ENCODE assay signal across 11 cellular contexts in genomic region chr19:48596679-48597465, GRCh38. TPM values are rescaled to one million over a fixed set of nuclear protein-coding genes. Genes with fewer than 3 reads are reported as not detected.
DNase-seq lines count a peak whose midpoint lies in the region; ATAC-seq, FAIRE-seq and TF ChIP-seq lines count a peak whose summit lies in the region.
"Had no signal": no experiment of that assay in that cellular context is flagged by ENCODE, and none has a peak within 500 bp of the region (broad histone marks: within the 10 kb centered on the region; RNA-seq: fewer than 3 reads in every experiment).

No MANE protein-coding gene starts in this region.

- no TSS peak for BruUV-seq in HepG2 (replicated peaks; lab: Mats Ljungman, UMichigan)

- CTCF ChIA-PET in HepG2 (lab: Yijun Ruan, JAX; ENCODE audit: low intra/inter-chr PET ratio, low total read pairs), result no interaction called here

- no peaks in the 10 kb centered on the region for H4K20me1 ChIP-seq in HepG2 (ENCODE audit: insufficient read depth, low read length)

- H3K4me3 ChIP-seq in HepG2 (replicated peaks in 1 of 3; ENCODE audit: insufficient read depth in 1 of 3, low read depth in 2 of 3, low read length in 3 of 3) (no peak overlapping the region), right lobe of liver (no peak overlapping the region), left ventricle myocardium inferior (no peak overlapping the region)
- H3K4me3 ChIP-seq: tibial nerve had no signal

- no peaks in the 10 kb centered on the region for H3K36me3 ChIP-seq in HepG2 (replicated peaks in 1 of 2; ENCODE audit: control insufficient read depth in 1 of 2, insufficient read depth in 2 of 2, low read length in 2 of 2)
- no peaks in the 10 kb centered on the region for H3K36me3 ChIP-seq in right lobe of liver
- H3K36me3 ChIP-seq in left ventricle myocardium inferior, result no peaks in the 10 kb centered on the region
- H3K36me3 ChIP-seq: tibial nerve had no signal

- no peak overlapping the region for H3K4me2 ChIP-seq in HepG2 (ENCODE audit: low read depth, low read length)

- no peaks in the 10 kb centered on the region for H3K36me3 Mint-ChIP-seq in activated naive CD8-positive, alpha-beta T cell treated with anti-CD3 and anti-CD28 coated beads, Interleukin-2, amount 50 U/mL, for 24 hours (ENCODE audit: low read depth)

- H3K9ac ChIP-seq in HepG2 (ENCODE audit: insufficient read depth, low read depth, low read length), result no peak overlapping the region

- peak overlapping the region; percentile 71 for H3K27ac Mint-ChIP-seq in activated naive CD8-positive, alpha-beta T cell treated with anti-CD3 and anti-CD28 coated beads, Interleukin-2, amount 50 U/mL, for 24 hours

- POLR2A ChIA-PET in HepG2 (lab: Yijun Ruan, JAX), result no interaction called here

- H3K9me3 ChIP-seq in HepG2 (ENCODE audit: low read length) (no peaks in the 10 kb centered on the region), right lobe of liver (no peaks in the 10 kb centered on the region), left ventricle myocardium inferior (replicated peaks) (no peaks in the 10 kb centered on the region)
- H3K9me3 ChIP-seq: tibial nerve had no signal

- H3K27me3 ChIP-seq in HepG2 (ENCODE audit: control insufficient read depth in 1 of 2, insufficient read depth in 2 of 2, low read length in 2 of 2) (peaks cover 0 to 12% of the 10 kb centered on the region in 2 experiments; a peak in 3 of 5 replicates), right lobe of liver (no peaks in the 10 kb centered on the region), left ventricle myocardium inferior (ENCODE audit: low read depth) (peaks cover 35% of the 10 kb centered on the region)

- H3K79me2 ChIP-seq in HepG2 (ENCODE audit: insufficient read depth, low read length), result no peaks in the 10 kb centered on the region

- no peaks in the 10 kb centered on the region for H3K9me3 Mint-ChIP-seq in activated naive CD8-positive, alpha-beta T cell treated with anti-CD3 and anti-CD28 coated beads, Interleukin-2, amount 50 U/mL, for 24 hours

- FAIRE-seq in HepG2 (lab: Jason Lieb, UNC), result no peak
- FAIRE-seq: keratinocyte had no signal

- in situ Hi-C loops in HepG2 (cut with HindIII; ENCODE audit: extremely low pct_ligation_motif_present, low pct_unique_long_range_greater_than_20kb), result no loop called here

- H3K4me1 ChIP-seq in HepG2 (ENCODE audit: insufficient read depth, low read length) (peaks cover 15% of the 10 kb centered on the region; the same call in 1 of the 2 replicates), right lobe of liver (no peaks in the 10 kb centered on the region), left ventricle myocardium inferior (no peaks in the 10 kb centered on the region)
- H3K4me1 ChIP-seq: tibial nerve had no signal

- peak overlapping the region; percentile 62 for H3K4me3 Mint-ChIP-seq in activated naive CD8-positive, alpha-beta T cell treated with anti-CD3 and anti-CD28 coated beads, Interleukin-2, amount 50 U/mL, for 24 hours

- no peaks in the 10 kb centered on the region for H3K27me3 Mint-ChIP-seq in activated naive CD8-positive, alpha-beta T cell treated with anti-CD3 and anti-CD28 coated beads, Interleukin-2, amount 50 U/mL, for 24 hours

- intact Hi-C loops in HepG2 (cut with micrococcal nuclease; ENCODE audit: unreplicated experiment), result no loop called here
- intact Hi-C loops in right lobe of liver (cut with DNase I), result loop anchor here in 1 of 2 donors (10.0 kb wide), 1 partner anchor 102 kb away; no protein-coding TSS in a partner anchor
- intact Hi-C loops in left ventricle myocardium inferior (cut with micrococcal nuclease), result no loop called here

- H3K27ac ChIP-seq in HepG2 (ENCODE audit: extremely low read length, insufficient read depth, low read length) (no peak overlapping the region), right lobe of liver (no peak overlapping the region), left ventricle myocardium inferior (replicated peaks) (no peak overlapping the region)
- H3K27ac ChIP-seq: tibial nerve had no signal

- no peak for TF ChIP-seq RAD21 in HepG2 (CRISPR knock-in tag; IDR thresholded peaks at IDR 0.05)

- TF ChIP-seq CTCF in HepG2 (CRISPR knock-in tag; IDR thresholded peaks at IDR 0.05) (no peak), right lobe of liver (IDR thresholded peaks at IDR 0.05) (no peak), omental fat pad (IDR thresholded peaks at IDR 0.05) (no peak), left ventricle myocardium inferior (IDR thresholded peaks at IDR 0.05; ENCODE audit: borderline replicate concordance) (no peak)

- TF ChIP-seq POLR2A in HepG2 (IDR thresholded peaks at IDR 0.05; ENCODE audit: insufficient read depth in 1 of 2, low read depth in 2 of 2, low read length in 2 of 2), result no peak
- TF ChIP-seq POLR2A in right lobe of liver (IDR thresholded peaks at IDR 0.05), result no peak

- TF ChIP-seq EP300 in HepG2 (IDR thresholded peaks at IDR 0.05; ENCODE audit: low read depth in 2 of 2, low read length in 2 of 2), result no peak
- TF ChIP-seq EP300 in HepG2 (CRISPR knock-in tag; IDR thresholded peaks at IDR 0.05; ENCODE audit: borderline replicate concordance), result no peak

- no peak overlapping the region for H2AFZ ChIP-seq in HepG2 (ENCODE audit: low read length)

- no peak for DNase-seq in HepG2 (ENCODE audit: low spot score)
- no peak for DNase-seq in right lobe of liver
- DNase-seq in T-helper 9 cell, result peak; percentile 38
- peak; percentile 22 for DNase-seq in activated naive CD8-positive, alpha-beta T cell treated with anti-CD3 and anti-CD28 coated beads, Interleukin-2, amount 50 U/mL, for 24 hours
- DNase-seq in stimulated activated naive CD8-positive, alpha-beta T cell treated with anti-CD3 and anti-CD28 coated beads, Interleukin-15, Interleukin-2, amounts not matched to agents 100 U/mL and 50 U/mL, for 24 hours, result peak; percentile 21
- DNase-seq in omental fat pad (ENCODE audit: low spot score), result no peak
- DNase-seq in left ventricle myocardium inferior, result no peak
- no peak for DNase-seq in GOT3 (lab: John Stamatoyannopoulos, UW)
- DNase-seq: NCI-H1105 had no signal

- WGBS in HepG2 (ENCODE audit: low lambda C conversion rate), result 44% methylated on average over 20 of the region's 39 CpGs
- WGBS in right lobe of liver (ENCODE audit: insufficient coverage, low coverage, low lambda C conversion rate, missing lambda C conversion rate), result 65% methylated on average over 18 of the region's 39 CpGs

- no peak for ATAC-seq in HepG2
- ATAC-seq in right lobe of liver, result no peak
- ATAC-seq in activated naive CD8-positive, alpha-beta T cell treated with anti-CD3 and anti-CD28 coated beads, Interleukin-2, amount 50 U/mL, for 24 hours, result peak; percentile 44
- ATAC-seq in stimulated activated naive CD8-positive, alpha-beta T cell treated with anti-CD3 and anti-CD28 coated beads, Interleukin-15, Interleukin-2, amounts not matched to agents 100 U/mL and 50 U/mL, for 24 hours, result peak; percentile 32
- ATAC-seq in omental fat pad (ENCODE audit: low FRiP score), result no peak

- H3K4me1 Mint-ChIP-seq in activated naive CD8-positive, alpha-beta T cell treated with anti-CD3 and anti-CD28 coated beads, Interleukin-2, amount 50 U/mL, for 24 hours, result no peaks in the 10 kb centered on the region

RNA-seq across cellular contexts. Expression of gene SPACA4, which starts 9.7 kb away (rescaled TPM):
- total RNA-seq in HepG2 (2016; rRNA removed; fragmentation: Illumina TruSeq; extraction: Trizol), result not detected in 2 replicates
- not detected in 2 replicates for total RNA-seq in HepG2 (2016; cell fraction: cytosol; rRNA removed; fragmentation: Illumina TruSeq; extraction: Trizol; ENCODE audit: low read depth)
- total RNA-seq in HepG2 (2016; cell fraction: insoluble cytoplasmic fraction; rRNA removed; fragmentation: Illumina TruSeq; extraction: Trizol), result not detected in 2 replicates
- total RNA-seq in HepG2 (2016; cell fraction: membrane; rRNA removed; fragmentation: Illumina TruSeq; extraction: Trizol), result not detected in 2 replicates
- total RNA-seq in HepG2 (2016; cell fraction: nucleus; rRNA removed; fragmentation: Illumina TruSeq; extraction: Trizol), result not detected in 2 replicates
- polyA plus RNA-seq in HepG2 (2011; rRNA removed), result not detected in 2 replicates
- polyA plus RNA-seq in HepG2 (2011; cell fraction: cytosol; rRNA removed), result not detected in 2 replicates
- not detected in 2 replicates for polyA plus RNA-seq in HepG2 (2011; cell fraction: nucleus; rRNA removed)
- not detected in 2 replicates for polyA plus RNA-seq in HepG2 (2012)
- polyA plus RNA-seq in HepG2 (2016; cell fraction: cytosol; fragmentation: Illumina TruSeq; extraction: Trizol; ENCODE audit: low read depth), result not detected in 2 replicates
- polyA plus RNA-seq in HepG2 (2016; cell fraction: insoluble cytoplasmic fraction; fragmentation: Illumina TruSeq; extraction: Trizol; ENCODE audit: low read depth), result not detected in 2 replicates
- polyA plus RNA-seq in HepG2 (2016; cell fraction: membrane; fragmentation: Illumina TruSeq; extraction: Trizol; ENCODE audit: low read depth), result not detected in 2 replicates
- not detected in 2 replicates for polyA plus RNA-seq in HepG2 (2016; cell fraction: nucleus; fragmentation: Illumina TruSeq; extraction: Trizol; ENCODE audit: insufficient read depth, low read depth)
- polyA minus RNA-seq in HepG2 (2011; rRNA and poly(A)+ RNA removed; ENCODE audit: low replicate concordance), result not detected in 2 replicates
- not detected in 2 replicates for polyA minus RNA-seq in HepG2 (2011; cell fraction: cytosol; rRNA and poly(A)+ RNA removed)
- not detected in 2 replicates for polyA minus RNA-seq in HepG2 (2011; cell fraction: nucleus; rRNA and poly(A)+ RNA removed)
- not detected for total RNA-seq in right lobe of liver
- not detected for total RNA-seq in omental fat pad
- total RNA-seq in left ventricle myocardium inferior, result not detected
- total RNA-seq: tibial nerve had no signal

RNA-seq across cellular contexts. Expression of gene FAM83E, which starts 18.0 kb away (rescaled TPM):
- 0.60 TPM in 1 of 2 replicates, not detected in the other for total RNA-seq in HepG2 (2016; rRNA removed; fragmentation: Illumina TruSeq; extraction: Trizol)
- total RNA-seq in HepG2 (2016; cell fraction: cytosol; rRNA removed; fragmentation: Illumina TruSeq; extraction: Trizol; ENCODE audit: low read depth), result not detected in 2 replicates
- 0.30 TPM in 1 of 2 replicates, not detected in the other for total RNA-seq in HepG2 (2016; cell fraction: insoluble cytoplasmic fraction; rRNA removed; fragmentation: Illumina TruSeq; extraction: Trizol)
- not detected in 2 replicates for total RNA-seq in HepG2 (2016; cell fraction: membrane; rRNA removed; fragmentation: Illumina TruSeq; extraction: Trizol)
- 1.6 and 1.9 TPM in 2 replicates for total RNA-seq in HepG2 (2016; cell fraction: nucleus; rRNA removed; fragmentation: Illumina TruSeq; extraction: Trizol)
- 0.13 and 0.18 TPM in 2 replicates for polyA plus RNA-seq in HepG2 (2011; rRNA removed)
- polyA plus RNA-seq in HepG2 (2011; cell fraction: cytosol; rRNA removed), result not detected in 2 replicates
- polyA plus RNA-seq in HepG2 (2011; cell fraction: nucleus; rRNA removed), result 1.7 and 1.8 TPM in 2 replicates
- polyA plus RNA-seq in HepG2 (2012), result 0.15 and 0.28 TPM in 2 replicates
- not detected in 2 replicates for polyA plus RNA-seq in HepG2 (2016; cell fraction: cytosol; fragmentation: Illumina TruSeq; extraction: Trizol; ENCODE audit: low read depth)
- not detected in 2 replicates for polyA plus RNA-seq in HepG2 (2016; cell fraction: insoluble cytoplasmic fraction; fragmentation: Illumina TruSeq; extraction: Trizol; ENCODE audit: low read depth)
- not detected in 2 replicates for polyA plus RNA-seq in HepG2 (2016; cell fraction: membrane; fragmentation: Illumina TruSeq; extraction: Trizol; ENCODE audit: low read depth)
- 1.1 and 1.2 TPM in 2 replicates for polyA plus RNA-seq in HepG2 (2016; cell fraction: nucleus; fragmentation: Illumina TruSeq; extraction: Trizol; ENCODE audit: insufficient read depth, low read depth)
- 0.28 and 0.52 TPM in 2 replicates for polyA minus RNA-seq in HepG2 (2011; rRNA and poly(A)+ RNA removed; ENCODE audit: low replicate concordance)
- not detected in 2 replicates for polyA minus RNA-seq in HepG2 (2011; cell fraction: cytosol; rRNA and poly(A)+ RNA removed)
- polyA minus RNA-seq in HepG2 (2011; cell fraction: nucleus; rRNA and poly(A)+ RNA removed), result 3.6 and 6.2 TPM in 2 replicates
- under 1 TPM in 2 of 6 experiments, not detected in 4; 0.22 to 0.37 TPM for total RNA-seq in right lobe of liver
- 1 to 10 TPM in 1 of 4 donors, under 1 TPM in 1, not detected in 2; 0.47 to 1.3 TPM for total RNA-seq in omental fat pad
- not detected for total RNA-seq in left ventricle myocardium inferior
- total RNA-seq: tibial nerve had no signal

RNA-seq across cellular contexts. Expression of gene RPL18, which starts 22.1 kb away (rescaled TPM):
- 1,485 and 1,498 TPM in 2 replicates for total RNA-seq in HepG2 (2016; rRNA removed; fragmentation: Illumina TruSeq; extraction: Trizol)
- 2,025 and 2,222 TPM in 2 replicates for total RNA-seq in HepG2 (2016; cell fraction: cytosol; rRNA removed; fragmentation: Illumina TruSeq; extraction: Trizol; ENCODE audit: low read depth)
- total RNA-seq in HepG2 (2016; cell fraction: insoluble cytoplasmic fraction; rRNA removed; fragmentation: Illumina TruSeq; extraction: Trizol), result 1,518 and 1,544 TPM in 2 replicates
- total RNA-seq in HepG2 (2016; cell fraction: membrane; rRNA removed; fragmentation: Illumina TruSeq; extraction: Trizol), result 3,207 and 3,209 TPM in 2 replicates
- 626 and 716 TPM in 2 replicates for total RNA-seq in HepG2 (2016; cell fraction: nucleus; rRNA removed; fragmentation: Illumina TruSeq; extraction: Trizol)
- polyA plus RNA-seq in HepG2 (2011; rRNA removed), result 1,639 and 1,894 TPM in 2 replicates
- 2,410 and 2,836 TPM in 2 replicates for polyA plus RNA-seq in HepG2 (2011; cell fraction: cytosol; rRNA removed)
- 774 and 847 TPM in 2 replicates for polyA plus RNA-seq in HepG2 (2011; cell fraction: nucleus; rRNA removed)
- polyA plus RNA-seq in HepG2 (2012), result 1,965 and 2,530 TPM in 2 replicates
- polyA plus RNA-seq in HepG2 (2016; cell fraction: cytosol; fragmentation: Illumina TruSeq; extraction: Trizol; ENCODE audit: low read depth), result 2,734 and 3,086 TPM in 2 replicates
- 1,714 and 1,747 TPM in 2 replicates for polyA plus RNA-seq in HepG2 (2016; cell fraction: insoluble cytoplasmic fraction; fragmentation: Illumina TruSeq; extraction: Trizol; ENCODE audit: low read depth)
- polyA plus RNA-seq in HepG2 (2016; cell fraction: membrane; fragmentation: Illumina TruSeq; extraction: Trizol; ENCODE audit: low read depth), result 3,734 and 3,811 TPM in 2 replicates
- 1,314 and 1,387 TPM in 2 replicates for polyA plus RNA-seq in HepG2 (2016; cell fraction: nucleus; fragmentation: Illumina TruSeq; extraction: Trizol; ENCODE audit: insufficient read depth, low read depth)
- 713 and 1,028 TPM in 2 replicates for polyA minus RNA-seq in HepG2 (2011; rRNA and poly(A)+ RNA removed; ENCODE audit: low replicate concordance)
- polyA minus RNA-seq in HepG2 (2011; cell fraction: cytosol; rRNA and poly(A)+ RNA removed), result 556 and 566 TPM in 2 replicates
- 180 and 193 TPM in 2 replicates for polyA minus RNA-seq in HepG2 (2011; cell fraction: nucleus; rRNA and poly(A)+ RNA removed)
- total RNA-seq in right lobe of liver, result 100 to 1,000 TPM; 355 to 867 (median 385) TPM
- 1,000 to 10,000 TPM; 1,539 to 2,303 (median 1,904) TPM for total RNA-seq in omental fat pad
- 530 TPM for total RNA-seq in left ventricle myocardium inferior

RNA-seq across cellular contexts. Expression of gene SPHK2, which starts 22.4 kb away (rescaled TPM):
- total RNA-seq in HepG2 (2016; rRNA removed; fragmentation: Illumina TruSeq; extraction: Trizol), result 11.1 and 14.4 TPM in 2 replicates
- 5.0 and 6.0 TPM in 2 replicates for total RNA-seq in HepG2 (2016; cell fraction: cytosol; rRNA removed; fragmentation: Illumina TruSeq; extraction: Trizol; ENCODE audit: low read depth)
- total RNA-seq in HepG2 (2016; cell fraction: insoluble cytoplasmic fraction; rRNA removed; fragmentation: Illumina TruSeq; extraction: Trizol), result 8.9 and 15.9 TPM in 2 replicates
- total RNA-seq in HepG2 (2016; cell fraction: membrane; rRNA removed; fragmentation: Illumina TruSeq; extraction: Trizol), result 10.7 and 12.1 TPM in 2 replicates
- total RNA-seq in HepG2 (2016; cell fraction: nucleus; rRNA removed; fragmentation: Illumina TruSeq; extraction: Trizol), result 10.2 and 11.3 TPM in 2 replicates
- polyA plus RNA-seq in HepG2 (2011; rRNA removed), result 2.9 and 4.5 TPM in 2 replicates
- 2.2 and 3.8 TPM in 2 replicates for polyA plus RNA-seq in HepG2 (2011; cell fraction: cytosol; rRNA removed)
- polyA plus RNA-seq in HepG2 (2011; cell fraction: nucleus; rRNA removed), result 17.1 and 20.8 TPM in 2 replicates
- polyA plus RNA-seq in HepG2 (2012), result 2.8 and 3.1 TPM in 2 replicates
- polyA plus RNA-seq in HepG2 (2016; cell fraction: cytosol; fragmentation: Illumina TruSeq; extraction: Trizol; ENCODE audit: low read depth), result 3.0 and 3.7 TPM in 2 replicates
- polyA plus RNA-seq in HepG2 (2016; cell fraction: insoluble cytoplasmic fraction; fragmentation: Illumina TruSeq; extraction: Trizol; ENCODE audit: low read depth), result 10.5 and 14.1 TPM in 2 replicates
- 7.7 and 9.4 TPM in 2 replicates for polyA plus RNA-seq in HepG2 (2016; cell fraction: membrane; fragmentation: Illumina TruSeq; extraction: Trizol; ENCODE audit: low read depth)
- 24.3 and 24.6 TPM in 2 replicates for polyA plus RNA-seq in HepG2 (2016; cell fraction: nucleus; fragmentation: Illumina TruSeq; extraction: Trizol; ENCODE audit: insufficient read depth, low read depth)
- polyA minus RNA-seq in HepG2 (2011; rRNA and poly(A)+ RNA removed; ENCODE audit: low replicate concordance), result 11.6 and 13.3 TPM in 2 replicates
- polyA minus RNA-seq in HepG2 (2011; cell fraction: cytosol; rRNA and poly(A)+ RNA removed), result 3.5 and 3.8 TPM in 2 replicates
- polyA minus RNA-seq in HepG2 (2011; cell fraction: nucleus; rRNA and poly(A)+ RNA removed), result 9.0 and 10.2 TPM in 2 replicates
- total RNA-seq in right lobe of liver, result 10 to 100 TPM; 11.4 to 30.1 (median 17.2) TPM
- 10 to 100 TPM in 2 of 4 donors, 1 to 10 TPM in 2; 6.0 to 16.2 (median 9.5) TPM for total RNA-seq in omental fat pad
- 8.0 TPM for total RNA-seq in left ventricle myocardium inferior

RNA-seq across cellular contexts. Expression of gene DBP, which starts 40.3 kb away (rescaled TPM):
- total RNA-seq in HepG2 (2016; rRNA removed; fragmentation: Illumina TruSeq; extraction: Trizol) (5.5 and 5.8 TPM in 2 replicates), right lobe of liver (10 to 100 TPM in 2 of 6 experiments, 1 to 10 TPM in 4; 1.8 to 11.6 (median 3.3) TPM), omental fat pad (10 to 100 TPM in 1 of 4 donors, 1 to 10 TPM in 3; 2.6 to 12.6 (median 5.2) TPM), left ventricle myocardium inferior (7.9 TPM)
- 2.6 and 4.6 TPM in 2 replicates for total RNA-seq in HepG2 (2016; cell fraction: cytosol; rRNA removed; fragmentation: Illumina TruSeq; extraction: Trizol; ENCODE audit: low read depth)
- 2.5 and 6.3 TPM in 2 replicates for total RNA-seq in HepG2 (2016; cell fraction: insoluble cytoplasmic fraction; rRNA removed; fragmentation: Illumina TruSeq; extraction: Trizol)
- 6.0 TPM in 2 replicates for total RNA-seq in HepG2 (2016; cell fraction: membrane; rRNA removed; fragmentation: Illumina TruSeq; extraction: Trizol)
- 2.5 and 2.9 TPM in 2 replicates for total RNA-seq in HepG2 (2016; cell fraction: nucleus; rRNA removed; fragmentation: Illumina TruSeq; extraction: Trizol)
- 1.7 and 2.1 TPM in 2 replicates for polyA plus RNA-seq in HepG2 (2011; rRNA removed)
- polyA plus RNA-seq in HepG2 (2011; cell fraction: cytosol; rRNA removed), result 2.1 and 2.5 TPM in 2 replicates
- 2.7 and 3.2 TPM in 2 replicates for polyA plus RNA-seq in HepG2 (2011; cell fraction: nucleus; rRNA removed)
- polyA plus RNA-seq in HepG2 (2012), result 3.6 and 3.7 TPM in 2 replicates
- polyA plus RNA-seq in HepG2 (2016; cell fraction: cytosol; fragmentation: Illumina TruSeq; extraction: Trizol; ENCODE audit: low read depth), result 2.3 and 2.6 TPM in 2 replicates
- polyA plus RNA-seq in HepG2 (2016; cell fraction: insoluble cytoplasmic fraction; fragmentation: Illumina TruSeq; extraction: Trizol; ENCODE audit: low read depth), result 5.2 and 5.4 TPM in 2 replicates
- 2.9 and 5.4 TPM in 2 replicates for polyA plus RNA-seq in HepG2 (2016; cell fraction: membrane; fragmentation: Illumina TruSeq; extraction: Trizol; ENCODE audit: low read depth)
- polyA plus RNA-seq in HepG2 (2016; cell fraction: nucleus; fragmentation: Illumina TruSeq; extraction: Trizol; ENCODE audit: insufficient read depth, low read depth), result 5.1 and 6.2 TPM in 2 replicates
- 2.0 and 5.8 TPM in 2 replicates for polyA minus RNA-seq in HepG2 (2011; rRNA and poly(A)+ RNA removed; ENCODE audit: low replicate concordance)
- polyA minus RNA-seq in HepG2 (2011; cell fraction: cytosol; rRNA and poly(A)+ RNA removed), result 2.3 and 2.7 TPM in 2 replicates
- 1.5 and 3.0 TPM in 2 replicates for polyA minus RNA-seq in HepG2 (2011; cell fraction: nucleus; rRNA and poly(A)+ RNA removed)

Comparison
In these comparisons a context has a peak if more than half of its experiments do, and no peak if none do; other contexts are left out.
1. ATAC-seq: peak in activated naive CD8-positive, alpha-beta T cell treated with anti-CD3 and anti-CD28 coated beads, Interleukin-2, amount 50 U/mL, for 24 hours (single experiment) and stimulated activated naive CD8-positive, alpha-beta T cell treated with anti-CD3 and anti-CD28 coated beads, Interleukin-15, Interleukin-2, amounts not matched to agents 100 U/mL and 50 U/mL, for 24 hours (single experiment); none in HepG2 (single experiment), right lobe of liver (0 of 4) and omental fat pad (single experiment).
2. DNase-seq: peak in T-helper 9 cell (single experiment), activated naive CD8-positive, alpha-beta T cell treated with anti-CD3 and anti-CD28 coated beads, Interleukin-2, amount 50 U/mL, for 24 hours (single experiment) and stimulated activated naive CD8-positive, alpha-beta T cell treated with anti-CD3 and anti-CD28 coated beads, Interleukin-15, Interleukin-2, amounts not matched to agents 100 U/mL and 50 U/mL, for 24 hours (single experiment); none in HepG2 (single experiment), right lobe of liver (0 of 3), omental fat pad (single experiment), left ventricle myocardium inferior (single experiment) and GOT3 (single experiment).